3 cellular contexts compared by ENCODE assay signal in the genomic region with DNA sequence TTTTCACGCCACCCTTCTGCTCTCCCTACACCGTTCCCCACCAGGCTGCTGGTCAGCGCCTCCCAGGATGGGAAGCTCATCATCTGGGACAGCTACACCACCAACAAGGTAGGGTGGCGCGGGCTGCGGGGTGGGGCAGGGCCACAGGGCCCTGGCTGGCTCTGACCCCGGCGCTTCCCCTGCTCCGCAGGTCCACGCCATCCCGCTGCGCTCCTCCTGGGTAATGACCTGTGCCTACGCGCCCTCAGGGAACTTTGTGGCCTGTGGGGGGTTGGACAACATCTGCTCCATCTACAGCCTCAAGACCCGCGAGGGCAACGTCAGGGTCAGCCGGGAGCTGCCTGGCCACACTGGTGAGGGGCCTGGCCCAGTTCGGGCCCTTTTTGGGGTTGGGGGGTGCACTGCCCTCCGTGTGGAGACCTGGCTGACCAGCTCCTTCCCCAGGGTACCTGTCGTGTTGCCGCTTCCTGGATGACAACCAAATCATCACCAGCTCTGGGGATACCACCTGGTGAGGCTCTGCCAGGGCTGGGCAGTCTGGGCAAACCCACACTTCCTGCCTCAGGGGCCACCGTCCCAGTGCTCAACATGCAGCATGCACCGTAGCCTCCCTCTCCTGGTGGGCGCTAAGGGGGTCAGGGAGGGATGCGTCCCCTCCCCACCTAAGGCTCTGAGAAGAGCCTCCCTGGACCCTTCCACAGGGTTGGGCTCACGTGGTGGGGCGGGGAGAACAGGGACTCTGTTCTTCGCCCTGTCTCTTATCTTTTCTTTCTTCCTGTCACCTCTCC.
TF ChIP-seq lines count a peak whose summit lies in the region.

No MANE protein-coding gene starts in this region.

TF ChIP-seq in SK-N-SH, 30 proteins besides CTCF, POLR2A, EP300 and RAD21:
- TF ChIP-seq GATA2 (CRISPR knock-in tag; IDR thresholded peaks at IDR 0.05) (no peak), GABPA (IDR thresholded peaks at IDR 0.05; ENCODE audit: low read depth) (no peak), RFX5 (IDR thresholded peaks at IDR 0.05; ENCODE audit: low read length) (no peak), FOSL2 (IDR thresholded peaks at IDR 0.05; ENCODE audit: borderline replicate concordance, low read depth) (no peak)
- TF ChIP-seq, protein P1, sequence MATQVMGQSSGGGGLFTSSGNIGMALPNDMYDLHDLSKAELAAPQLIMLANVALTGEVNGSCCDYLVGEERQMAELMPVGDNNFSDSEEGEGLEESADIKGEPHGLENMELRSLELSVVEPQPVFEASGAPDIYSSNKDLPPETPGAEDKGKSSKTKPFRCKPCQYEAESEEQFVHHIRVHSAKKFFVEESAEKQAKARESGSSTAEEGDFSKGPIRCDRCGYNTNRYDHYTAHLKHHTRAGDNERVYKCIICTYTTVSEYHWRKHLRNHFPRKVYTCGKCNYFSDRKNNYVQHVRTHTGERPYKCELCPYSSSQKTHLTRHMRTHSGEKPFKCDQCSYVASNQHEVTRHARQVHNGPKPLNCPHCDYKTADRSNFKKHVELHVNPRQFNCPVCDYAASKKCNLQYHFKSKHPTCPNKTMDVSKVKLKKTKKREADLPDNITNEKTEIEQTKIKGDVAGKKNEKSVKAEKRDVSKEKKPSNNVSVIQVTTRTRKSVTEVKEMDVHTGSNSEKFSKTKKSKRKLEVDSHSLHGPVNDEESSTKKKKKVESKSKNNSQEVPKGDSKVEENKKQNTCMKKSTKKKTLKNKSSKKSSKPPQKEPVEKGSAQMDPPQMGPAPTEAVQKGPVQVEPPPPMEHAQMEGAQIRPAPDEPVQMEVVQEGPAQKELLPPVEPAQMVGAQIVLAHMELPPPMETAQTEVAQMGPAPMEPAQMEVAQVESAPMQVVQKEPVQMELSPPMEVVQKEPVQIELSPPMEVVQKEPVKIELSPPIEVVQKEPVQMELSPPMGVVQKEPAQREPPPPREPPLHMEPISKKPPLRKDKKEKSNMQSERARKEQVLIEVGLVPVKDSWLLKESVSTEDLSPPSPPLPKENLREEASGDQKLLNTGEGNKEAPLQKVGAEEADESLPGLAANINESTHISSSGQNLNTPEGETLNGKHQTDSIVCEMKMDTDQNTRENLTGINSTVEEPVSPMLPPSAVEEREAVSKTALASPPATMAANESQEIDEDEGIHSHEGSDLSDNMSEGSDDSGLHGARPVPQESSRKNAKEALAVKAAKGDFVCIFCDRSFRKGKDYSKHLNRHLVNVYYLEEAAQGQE (IDR thresholded peaks at IDR 0.05; ENCODE audit: low read depth, low read length): no peak
- TF ChIP-seq, protein P2, sequence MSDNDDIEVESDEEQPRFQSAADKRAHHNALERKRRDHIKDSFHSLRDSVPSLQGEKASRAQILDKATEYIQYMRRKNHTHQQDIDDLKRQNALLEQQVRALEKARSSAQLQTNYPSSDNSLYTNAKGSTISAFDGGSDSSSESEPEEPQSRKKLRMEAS (IDR thresholded peaks at IDR 0.05; ENCODE audit: low read depth): no peak

TF ChIP-seq in SK-N-SH treated with all-trans-retinoic acid at 6 μM for 48 hours, 23 proteins besides CTCF, POLR2A, EP300 and RAD21 (continues in another document):
- no peak for TF ChIP-seq SNAI2 (CRISPR knock-in tag; IDR thresholded peaks at IDR 0.05)
- TF ChIP-seq GLIS3 (CRISPR knock-in tag; IDR thresholded peaks at IDR 0.05): no peak
- TF ChIP-seq OSR1 (CRISPR knock-in tag; IDR thresholded peaks at IDR 0.05): no peak
- TF ChIP-seq, protein P3, sequence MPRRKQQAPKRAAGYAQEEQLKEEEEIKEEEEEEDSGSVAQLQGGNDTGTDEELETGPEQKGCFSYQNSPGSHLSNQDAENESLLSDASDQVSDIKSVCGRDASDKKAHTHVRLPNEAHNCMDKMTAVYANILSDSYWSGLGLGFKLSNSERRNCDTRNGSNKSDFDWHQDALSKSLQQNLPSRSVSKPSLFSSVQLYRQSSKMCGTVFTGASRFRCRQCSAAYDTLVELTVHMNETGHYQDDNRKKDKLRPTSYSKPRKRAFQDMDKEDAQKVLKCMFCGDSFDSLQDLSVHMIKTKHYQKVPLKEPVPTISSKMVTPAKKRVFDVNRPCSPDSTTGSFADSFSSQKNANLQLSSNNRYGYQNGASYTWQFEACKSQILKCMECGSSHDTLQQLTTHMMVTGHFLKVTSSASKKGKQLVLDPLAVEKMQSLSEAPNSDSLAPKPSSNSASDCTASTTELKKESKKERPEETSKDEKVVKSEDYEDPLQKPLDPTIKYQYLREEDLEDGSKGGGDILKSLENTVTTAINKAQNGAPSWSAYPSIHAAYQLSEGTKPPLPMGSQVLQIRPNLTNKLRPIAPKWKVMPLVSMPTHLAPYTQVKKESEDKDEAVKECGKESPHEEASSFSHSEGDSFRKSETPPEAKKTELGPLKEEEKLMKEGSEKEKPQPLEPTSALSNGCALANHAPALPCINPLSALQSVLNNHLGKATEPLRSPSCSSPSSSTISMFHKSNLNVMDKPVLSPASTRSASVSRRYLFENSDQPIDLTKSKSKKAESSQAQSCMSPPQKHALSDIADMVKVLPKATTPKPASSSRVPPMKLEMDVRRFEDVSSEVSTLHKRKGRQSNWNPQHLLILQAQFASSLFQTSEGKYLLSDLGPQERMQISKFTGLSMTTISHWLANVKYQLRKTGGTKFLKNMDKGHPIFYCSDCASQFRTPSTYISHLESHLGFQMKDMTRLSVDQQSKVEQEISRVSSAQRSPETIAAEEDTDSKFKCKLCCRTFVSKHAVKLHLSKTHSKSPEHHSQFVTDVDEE (CRISPR knock-in tag; IDR thresholded peaks at IDR 0.05): no peak
- no peak for TF ChIP-seq RARB (CRISPR knock-in tag; IDR thresholded peaks at IDR 0.05)
- no peak for TF ChIP-seq TCF4 (CRISPR knock-in tag; IDR thresholded peaks at IDR 0.05; ENCODE audit: borderline replicate concordance)
- TF ChIP-seq, protein P4, sequence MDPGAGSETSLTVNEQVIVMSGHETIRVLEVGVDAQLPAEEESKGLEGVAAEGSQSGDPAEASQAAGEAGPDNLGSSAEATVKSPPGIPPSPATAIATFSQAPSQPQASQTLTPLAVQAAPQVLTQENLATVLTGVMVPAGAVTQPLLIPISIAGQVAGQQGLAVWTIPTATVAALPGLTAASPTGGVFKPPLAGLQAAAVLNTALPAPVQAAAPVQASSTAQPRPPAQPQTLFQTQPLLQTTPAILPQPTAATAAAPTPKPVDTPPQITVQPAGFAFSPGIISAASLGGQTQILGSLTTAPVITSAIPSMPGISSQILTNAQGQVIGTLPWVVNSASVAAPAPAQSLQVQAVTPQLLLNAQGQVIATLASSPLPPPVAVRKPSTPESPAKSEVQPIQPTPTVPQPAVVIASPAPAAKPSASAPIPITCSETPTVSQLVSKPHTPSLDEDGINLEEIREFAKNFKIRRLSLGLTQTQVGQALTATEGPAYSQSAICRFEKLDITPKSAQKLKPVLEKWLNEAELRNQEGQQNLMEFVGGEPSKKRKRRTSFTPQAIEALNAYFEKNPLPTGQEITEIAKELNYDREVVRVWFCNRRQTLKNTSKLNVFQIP (CRISPR knock-in tag; IDR thresholded peaks at IDR 0.05; ENCODE audit: borderline replicate concordance, low read depth): no peak
- TF ChIP-seq ZNF70 (CRISPR knock-in tag; IDR thresholded peaks at IDR 0.05): no peak
- no peak for TF ChIP-seq TOX (CRISPR knock-in tag; IDR thresholded peaks at IDR 0.05; ENCODE audit: borderline replicate concordance)
- TF ChIP-seq, protein P5, sequence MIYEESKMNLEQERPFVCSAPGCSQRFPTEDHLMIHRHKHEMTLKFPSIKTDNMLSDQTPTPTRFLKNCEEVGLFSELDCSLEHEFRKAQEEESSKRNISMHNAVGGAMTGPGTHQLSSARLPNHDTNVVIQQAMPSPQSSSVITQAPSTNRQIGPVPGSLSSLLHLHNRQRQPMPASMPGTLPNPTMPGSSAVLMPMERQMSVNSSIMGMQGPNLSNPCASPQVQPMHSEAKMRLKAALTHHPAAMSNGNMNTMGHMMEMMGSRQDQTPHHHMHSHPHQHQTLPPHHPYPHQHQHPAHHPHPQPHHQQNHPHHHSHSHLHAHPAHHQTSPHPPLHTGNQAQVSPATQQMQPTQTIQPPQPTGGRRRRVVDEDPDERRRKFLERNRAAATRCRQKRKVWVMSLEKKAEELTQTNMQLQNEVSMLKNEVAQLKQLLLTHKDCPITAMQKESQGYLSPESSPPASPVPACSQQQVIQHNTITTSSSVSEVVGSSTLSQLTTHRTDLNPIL (CRISPR knock-in tag; IDR thresholded peaks at IDR 0.05; ENCODE audit: low read depth): no peak
- TF ChIP-seq ZFP30 (CRISPR knock-in tag; IDR thresholded peaks at IDR 0.05): no peak
- TF ChIP-seq CSDC2 (CRISPR knock-in tag; IDR thresholded peaks at IDR 0.05): no peak
- TF ChIP-seq ZFP3 (CRISPR knock-in tag; IDR thresholded peaks at IDR 0.05): no peak
- no peak for TF ChIP-seq ZNF8 (CRISPR knock-in tag; IDR thresholded peaks at IDR 0.05)
- no peak for TF ChIP-seq ZNF565 (CRISPR knock-in tag; conservative IDR thresholded peaks at IDR 0.05; ENCODE audit: low read depth)
- TF ChIP-seq PPARA (CRISPR knock-in tag; IDR thresholded peaks at IDR 0.05; ENCODE audit: borderline replicate concordance): no peak

TF ChIP-seq in endothelial cell of umbilical vein, 7 proteins besides CTCF, POLR2A, EP300 and RAD21:
- TF ChIP-seq EZH2 (IDR thresholded peaks at IDR 0.05; ENCODE audit: borderline replicate concordance, low read depth, low read length, severe bottlenecking) (no peak), FOS (IDR thresholded peaks at IDR 0.05; ENCODE audit: borderline replicate concordance, insufficient read depth, low read length) (no peak), GATA2 (IDR thresholded peaks at IDR 0.05; ENCODE audit: insufficient read depth, insufficient read length, low read depth, low read length) (no peak), POLR2AphosphoS5 (IDR thresholded peaks at IDR 0.05; ENCODE audit: insufficient read depth, low read depth, low read length) (no peak), JUN (IDR thresholded peaks at IDR 0.05; ENCODE audit: borderline replicate concordance, insufficient read depth, insufficient read length, low read depth) (no peak), MYC (IDR thresholded peaks at IDR 0.05; ENCODE audit: low read depth, low read length) (no peak)
- TF ChIP-seq, protein P2 (IDR thresholded peaks at IDR 0.05; ENCODE audit: insufficient read depth, insufficient read length): no peak
TF ChIP-seq in endothelial cell of umbilical vein: peak in this region for 0.
